1 cellular context compared by ENCODE assay signal in the genomic region with DNA sequence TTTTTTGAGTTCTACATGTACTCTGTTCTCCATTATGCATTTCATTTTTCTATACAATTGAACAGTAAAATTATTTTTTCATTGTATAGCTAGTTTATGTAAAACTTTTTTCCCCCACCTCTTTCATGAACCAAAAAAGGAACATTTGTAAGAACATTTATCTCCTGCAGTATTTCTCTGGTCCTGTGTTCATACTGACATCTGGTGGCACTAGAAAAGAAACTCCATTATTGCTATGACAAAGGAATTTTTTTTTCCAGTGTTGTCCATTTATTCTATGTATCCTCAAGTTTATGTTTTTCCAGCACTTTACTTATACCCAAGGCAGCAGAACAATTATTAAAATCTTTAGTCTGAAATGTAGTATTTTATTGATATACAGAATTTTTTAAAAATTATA.
TF ChIP-seq lines count a peak whose summit lies in the region.

No MANE protein-coding gene starts in this region.

TF ChIP-seq in endothelial cell of umbilical vein, 7 proteins besides CTCF, POLR2A, EP300 and RAD21:
- TF ChIP-seq GATA2 (IDR thresholded peaks at IDR 0.05; ENCODE audit: insufficient read depth, insufficient read length, low read depth, low read length) (no peak), MYC (IDR thresholded peaks at IDR 0.05; ENCODE audit: low read depth, low read length) (no peak), EZH2 (IDR thresholded peaks at IDR 0.05; ENCODE audit: borderline replicate concordance, low read depth, low read length, severe bottlenecking) (no peak), FOS (IDR thresholded peaks at IDR 0.05; ENCODE audit: borderline replicate concordance, insufficient read depth, low read length) (no peak), POLR2AphosphoS5 (IDR thresholded peaks at IDR 0.05; ENCODE audit: insufficient read depth, low read depth, low read length) (no peak), JUN (IDR thresholded peaks at IDR 0.05; ENCODE audit: borderline replicate concordance, insufficient read depth, insufficient read length, low read depth) (no peak)
- TF ChIP-seq, protein P1, sequence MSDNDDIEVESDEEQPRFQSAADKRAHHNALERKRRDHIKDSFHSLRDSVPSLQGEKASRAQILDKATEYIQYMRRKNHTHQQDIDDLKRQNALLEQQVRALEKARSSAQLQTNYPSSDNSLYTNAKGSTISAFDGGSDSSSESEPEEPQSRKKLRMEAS (IDR thresholded peaks at IDR 0.05; ENCODE audit: insufficient read depth, insufficient read length): no peak
TF ChIP-seq in endothelial cell of umbilical vein: peak in this region for 0.
